Comparison of ENCODE assay signal across 16 cellular contexts in the genomic region with DNA sequence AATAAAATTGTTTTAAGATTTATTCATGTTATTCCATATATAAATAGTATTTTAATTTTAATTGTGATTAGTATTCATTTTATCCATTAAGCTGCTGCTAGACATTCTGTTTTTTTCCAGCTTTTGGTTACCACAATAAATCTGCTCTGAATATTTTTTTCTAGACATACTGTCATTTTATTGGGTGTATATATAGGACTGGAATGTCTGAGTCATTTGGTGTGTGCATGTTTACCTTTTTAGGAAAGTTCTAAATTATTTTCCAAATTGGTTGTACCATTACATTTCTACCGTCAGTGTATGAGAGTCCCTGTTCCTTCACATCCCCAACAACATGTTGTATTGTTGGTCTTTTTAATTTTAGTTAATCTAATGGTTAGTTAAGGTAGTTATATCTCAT.
DNase-seq lines count a peak whose midpoint lies in the region; TF ChIP-seq lines count a peak whose summit lies in the region.
"Had no signal": no experiment of that assay in that cellular context is flagged by ENCODE, and none has a peak within 500 bp of the region (broad histone marks: within the 10 kb centered on the region; RNA-seq: fewer than 3 reads in every experiment).

No MANE protein-coding gene starts in this region.

- DNase-seq in HT1080 (ENCODE audit: low read depth): peak; percentile 17
- DNase-seq in RWPE1 (ENCODE audit: low spot score): peak; percentile 5
- DNase-seq in SJCRH30: no peak
- DNase-seq in HuH-7 (ENCODE audit: low spot score): no peak
- no peak for DNase-seq in neuronal stem cell (ENCODE audit: low spot score)
- DNase-seq: 8988T; AML-193; Caco-2; Calu3; CD4-positive, alpha-beta T cell; CD8-positive, alpha-beta T cell; DMS79 treated with DMSO at 0.1 percent for 48 hours; GF-D8 had no signal

- H3K79me1 ChIP-seq in neuronal stem cell (ENCODE audit: low read depth, low read length): no peaks in the 10 kb centered on the region

- no peak overlapping the region for H2BK120ac ChIP-seq in neuronal stem cell (ENCODE audit: low read depth, low read length)

- no peak overlapping the region for H2AFZ ChIP-seq in neuronal stem cell (ENCODE audit: low read length)

- no CpG with 5 or more reads among the region's 1 CpG for WGBS in neuronal stem cell (ENCODE audit: extremely low coverage in 2 of 2, insufficient read length in 2 of 2, insufficient replicate concordance in 1 of 2), 2 donors

- no peak overlapping the region for H3K9ac ChIP-seq in neuronal stem cell (ENCODE audit: low read depth, low read length, poor library complexity)
- H3K9ac ChIP-seq: BLaER1 treated with 17β-estradiol and CSF1 and Interleukin-3, amounts not matched to agents 10 nM and 100 nM had no signal

- H3K4ac ChIP-seq in neuronal stem cell (ENCODE audit: low read length): no peak overlapping the region

- CTCF ChIA-PET in RWPE1 (lab: Yijun Ruan, JAX): no interaction called here

- H3K18ac ChIP-seq in neuronal stem cell (ENCODE audit: low read length): no peak overlapping the region

- H3K4me1 ChIP-seq in SJCRH30 (no peaks in the 10 kb centered on the region), neuronal stem cell (ENCODE audit: control insufficient read depth in 2 of 2, insufficient read depth in 1 of 2, low read depth in 1 of 2, low read length in 2 of 2) (no peaks in the 10 kb centered on the region)
- H3K4me1 ChIP-seq: A549; BLaER1 treated with 17β-estradiol and CSF1 and Interleukin-3, amounts not matched to agents 10 nM and 100 nM; Caco-2 had no signal

- H3K23ac ChIP-seq in neuronal stem cell (ENCODE audit: low read depth, low read length, poor library complexity): no peak overlapping the region

- H3K27ac ChIP-seq in RWPE1 (no peak overlapping the region), SJCRH30 (no peak overlapping the region), neuronal stem cell (replicated peaks; ENCODE audit: low read length) (no peak overlapping the region)
- H3K27ac ChIP-seq: A549; BLaER1 treated with 17β-estradiol and CSF1 and Interleukin-3, amounts not matched to agents 10 nM and 100 nM; C4-2B had no signal

- no peak overlapping the region for H4K91ac ChIP-seq in neuronal stem cell (ENCODE audit: low read depth, low read length, poor library complexity)

- no peak overlapping the region for H2BK15ac ChIP-seq in neuronal stem cell (ENCODE audit: low read length)

- H3K4me2 ChIP-seq in neuronal stem cell (ENCODE audit: insufficient read depth, low read length, poor library complexity, severe bottlenecking): no peak overlapping the region
- H3K4me2 ChIP-seq: A549; BLaER1 treated with 17β-estradiol and CSF1 and Interleukin-3, amounts not matched to agents 10 nM and 100 nM had no signal

- H3K4me3 ChIP-seq in SJCRH30: no peak overlapping the region
- no peak overlapping the region for H3K4me3 ChIP-seq in neuronal stem cell (ENCODE audit: low read length in 2 of 2)
- H3K4me3 ChIP-seq: A549; BLaER1 treated with 17β-estradiol and CSF1 and Interleukin-3, amounts not matched to agents 10 nM and 100 nM had no signal

- H2BK5ac ChIP-seq in neuronal stem cell (ENCODE audit: low read length): no peak overlapping the region

- H3K27me3 ChIP-seq in SJCRH30: no peaks in the 10 kb centered on the region
- no peaks in the 10 kb centered on the region for H3K27me3 ChIP-seq in neuronal stem cell (ENCODE audit: control insufficient read depth in 3 of 3, insufficient read depth in 3 of 3, low read depth in 1 of 3, low read length in 3 of 3)
- H3K27me3 ChIP-seq: BLaER1 treated with 17β-estradiol and CSF1 and Interleukin-3, amounts not matched to agents 10 nM and 100 nM had no signal

- no peak overlapping the region for H3K14ac ChIP-seq in neuronal stem cell (ENCODE audit: low read length)

- no peaks in the 10 kb centered on the region for H3K36me3 ChIP-seq in SJCRH30
- H3K36me3 ChIP-seq in neuronal stem cell (replicated peaks in 1 of 2; ENCODE audit: control insufficient read depth in 2 of 2, insufficient read depth in 2 of 2, low read length in 2 of 2): no peaks in the 10 kb centered on the region
- H3K36me3 ChIP-seq: BLaER1 treated with 17β-estradiol and CSF1 and Interleukin-3, amounts not matched to agents 10 nM and 100 nM had no signal

- no peak overlapping the region for H2BK12ac ChIP-seq in neuronal stem cell (ENCODE audit: low read length)

- POLR2A ChIA-PET in RWPE1 (lab: Yijun Ruan, JAX; ENCODE audit: low non-redundant PET): no interaction called here

- H3K9me3 ChIP-seq in SJCRH30 (replicated peaks) (no peaks in the 10 kb centered on the region), neuronal stem cell (replicated peaks in 1 of 2; ENCODE audit: control insufficient read depth in 2 of 2, insufficient read depth in 1 of 2, low read depth in 1 of 2, low read length in 2 of 2) (no peaks in the 10 kb centered on the region)
- H3K9me3 ChIP-seq: A549; BLaER1 treated with 17β-estradiol and CSF1 and Interleukin-3, amounts not matched to agents 10 nM and 100 nM; Caco-2 had no signal

- TF ChIP-seq CTCF in RWPE1 (conservative IDR thresholded peaks at IDR 0.05; ENCODE audit: low read depth): no peak

- no peak overlapping the region for H2AK5ac ChIP-seq in neuronal stem cell (ENCODE audit: low read depth, low read length)

- H4K8ac ChIP-seq in neuronal stem cell (ENCODE audit: low read depth, low read length): no peak overlapping the region

Comparison
In these comparisons a context has a peak if more than half of its experiments do, and no peak if none do; other contexts are left out.
1. DNase-seq: peak in HT1080 (single experiment) and RWPE1 (single experiment); none in SJCRH30 (0 of 2), HuH-7 (single experiment) and neuronal stem cell (single experiment).